Comparison of ENCODE assay signal across 2 cellular contexts in genomic region chr5:139283252-139284166, GRCh38.
TF ChIP-seq lines count a peak whose summit lies in the region.

No MANE protein-coding gene starts in this region.

TF ChIP-seq in GM12878, 131 proteins besides CTCF, POLR2A, EP300 and RAD21:
- no peak for TF ChIP-seq MEF2A (IDR thresholded peaks at IDR 0.05; ENCODE audit: insufficient read depth, low read depth, low read length)
- TF ChIP-seq POLR2AphosphoS5 (IDR thresholded peaks at IDR 0.05; ENCODE audit: low read length): 0 out of 2 replicates have a peak, but pooled peaks have one; percentile 36
TF ChIP-seq in GM12878: peak in this region for 1.

TF ChIP-seq in HEK293T, 16 proteins besides CTCF, POLR2A, EP300 and RAD21:
- TF ChIP-seq ELF4 (IDR thresholded peaks at IDR 0.05): no peak
- TF ChIP-seq LEF1 (IDR thresholded peaks at IDR 0.05; ENCODE audit: borderline replicate concordance): no peak
- TF ChIP-seq TARDBP (IDR thresholded peaks at IDR 0.05): no peak
- no peak for TF ChIP-seq L3MBTL2 (conservative IDR thresholded peaks at IDR 0.05)
- TF ChIP-seq NFRKB (IDR thresholded peaks at IDR 0.05): no peak
- TF ChIP-seq ARNT (IDR thresholded peaks at IDR 0.05): no peak
- TF ChIP-seq FOXA1 (IDR thresholded peaks at IDR 0.05): no peak
- TF ChIP-seq BHLHE40 (IDR thresholded peaks at IDR 0.05; ENCODE audit: borderline replicate concordance): no peak
- TF ChIP-seq HDGF (IDR thresholded peaks at IDR 0.05; ENCODE audit: borderline replicate concordance): no peak
- no peak for TF ChIP-seq SP1 (IDR thresholded peaks at IDR 0.05)
